20 cellular contexts compared by ENCODE assay signal in genomic region chr5:150394912-150395689, GRCh38. TPM values are rescaled to one million over a fixed set of nuclear protein-coding genes. Genes with fewer than 3 reads are reported as not detected.
A peak's percentile ranks its signal among the peaks of the same experiment; 100 is the strongest.
DNase-seq lines count a peak whose midpoint lies in the region; ATAC-seq and TF ChIP-seq lines count a peak whose summit lies in the region.
"Had no signal": no experiment of that assay in that cellular context is flagged by ENCODE, and none has a peak within 500 bp of the region (broad histone marks: within the 10 kb centered on the region; RNA-seq: fewer than 3 reads in every experiment).

No MANE protein-coding gene starts in this region.

- no peak overlapping the region for H3K9ac ChIP-seq in KMS-11

- peaks cover 20% of the 10 kb centered on the region for H3K4me1 ChIP-seq in KMS-11 (ENCODE audit: low read depth, poor library complexity, severe bottlenecking)
- H3K4me1 ChIP-seq: A549, breast epithelium had no signal

- H3K36me3 Mint-ChIP-seq in activated T-cell treated with anti-CD3 and anti-CD28 coated beads, Interleukin-2, amount 50 U/mL, for 72 hours (ENCODE audit: insufficient read depth in 2 of 2): peaks cover 8 to 20% of the 10 kb centered on the region in 2 donors
- H3K36me3 Mint-ChIP-seq in activated T-cell treated with anti-CD3 and anti-CD28 coated beads, Interleukin-2, amount 50 U/mL, for 4 hours (ENCODE audit: insufficient read depth): peaks cover 38% of the 10 kb centered on the region
- peaks cover 80% of the 10 kb centered on the region for H3K36me3 Mint-ChIP-seq in central memory CD8-positive, alpha-beta T cell (ENCODE audit: insufficient read depth)
- peaks cover 100% of the 10 kb centered on the region for H3K36me3 Mint-ChIP-seq in stimulated activated effector memory CD8-positive, alpha-beta T cell treated with anti-CD3 and anti-CD28 coated beads, Interleukin-12 subunit alpha, Interleukin-12 subunit beta, amount 100 ng/mL, for 72 hours

- H3K79me2 ChIP-seq in KMS-11 (ENCODE audit: insufficient read depth, low read depth): no peaks in the 10 kb centered on the region

- no peaks in the 10 kb centered on the region for H3K36me3 ChIP-seq in KMS-11 (ENCODE audit: insufficient read depth)

- no peak for TF ChIP-seq CTCF in KMS-11 (conservative IDR thresholded peaks at IDR 0.05; ENCODE audit: low read depth, low read length)

- no peaks in the 10 kb centered on the region for H3K27me3 ChIP-seq in KMS-11 (ENCODE audit: insufficient read depth, low read depth)
- H3K27me3 ChIP-seq: breast epithelium had no signal

- H2AFZ ChIP-seq in KMS-11 (ENCODE audit: low read depth): no peak overlapping the region

- H4K20me1 ChIP-seq in KMS-11 (ENCODE audit: insufficient read depth): no peaks in the 10 kb centered on the region

- no peak overlapping the region for H3K4me3 Mint-ChIP-seq in activated T-cell treated with anti-CD3 and anti-CD28 coated beads, Interleukin-2, amount 50 U/mL, for 72 hours
- no peak overlapping the region for H3K4me3 Mint-ChIP-seq in activated T-cell treated with anti-CD3 and anti-CD28 coated beads, Interleukin-2, amount 50 U/mL, for 4 hours
- no peak overlapping the region for H3K4me3 Mint-ChIP-seq in central memory CD8-positive, alpha-beta T cell
- no peak overlapping the region for H3K4me3 Mint-ChIP-seq in stimulated activated effector memory CD8-positive, alpha-beta T cell treated with anti-CD3 and anti-CD28 coated beads, Interleukin-12 subunit alpha, Interleukin-12 subunit beta, amount 100 ng/mL, for 72 hours
- H3K4me3 Mint-ChIP-seq: activated naive CD4-positive, alpha-beta T cell treated with anti-CD3 and anti-CD28 coated beads, Interleukin-2, amount 50 U/mL, for 24 hours; CD14-positive monocyte; memory B cell; naive thymus-derived CD4-positive, alpha-beta T cell had no signal

- DNase-seq in activated T-cell treated with anti-CD3 and anti-CD28 coated beads, Interleukin-2, amount 50 U/mL, for 72 hours: no peak
- DNase-seq in activated T-cell treated with anti-CD3 and anti-CD28 coated beads, Interleukin-2, amount 50 U/mL, for 4 hours: no peak
- DNase-seq in central memory CD8-positive, alpha-beta T cell (ENCODE audit: low spot score in 2 of 2): no peak
- no peak for DNase-seq in stimulated activated effector memory CD8-positive, alpha-beta T cell treated with anti-CD3 and anti-CD28 coated beads, Interleukin-12 subunit alpha, Interleukin-12 subunit beta, amount 100 ng/mL, for 72 hours (ENCODE audit: low spot score in 2 of 2)
- DNase-seq in NCI-H1436 treated with DMSO at 0.1 percent for 48 hours (lab: John Stamatoyannopoulos, UW): no peak
- DNase-seq: Karpas-422; naive thymus-derived CD4-positive, alpha-beta T cell; NCI-H2029; NCI-H345; RPMI8226; stimulated activated CD4-positive, alpha-beta T cell treated with anti-CD3 and anti-CD28 coated beads, Interleukin-1b, Interleukin-23, amount 100 ng/mL, for 48 hours had no signal

- H3K4me3 ChIP-seq in KMS-11 (IDR thresholded peaks at IDR 0.05; ENCODE audit: insufficient read depth, low read depth, low read length): no peak overlapping the region
- H3K4me3 ChIP-seq: A549, breast epithelium had no signal

- peak overlapping the region; percentile 71; the same call in 1 of the 2 replicates for H3K27ac ChIP-seq in KMS-11
- H3K27ac ChIP-seq: A549, breast epithelium, epithelial cell of prostate had no signal

- no peaks in the 10 kb centered on the region for H3K4me1 Mint-ChIP-seq in activated T-cell treated with anti-CD3 and anti-CD28 coated beads, Interleukin-2, amount 50 U/mL, for 72 hours (ENCODE audit: low read depth)
- no peaks in the 10 kb centered on the region for H3K4me1 Mint-ChIP-seq in activated T-cell treated with anti-CD3 and anti-CD28 coated beads, Interleukin-2, amount 50 U/mL, for 4 hours (ENCODE audit: low read depth)
- peaks cover 9% of the 10 kb centered on the region for H3K4me1 Mint-ChIP-seq in central memory CD8-positive, alpha-beta T cell
- H3K4me1 Mint-ChIP-seq in stimulated activated effector memory CD8-positive, alpha-beta T cell treated with anti-CD3 and anti-CD28 coated beads, Interleukin-12 subunit alpha, Interleukin-12 subunit beta, amount 100 ng/mL, for 72 hours: peaks cover 12% of the 10 kb centered on the region
- H3K4me1 Mint-ChIP-seq: activated naive CD4-positive, alpha-beta T cell treated with anti-CD3 and anti-CD28 coated beads, Interleukin-2, amount 50 U/mL, for 24 hours had no signal

- ATAC-seq in activated T-cell treated with anti-CD3 and anti-CD28 coated beads, Interleukin-2, amount 50 U/mL, for 72 hours (replicated peaks in 1 of 2): no peak
- ATAC-seq in activated T-cell treated with anti-CD3 and anti-CD28 coated beads, Interleukin-2, amount 50 U/mL, for 4 hours: no peak
- no peak for ATAC-seq in central memory CD8-positive, alpha-beta T cell (replicated peaks; ENCODE audit: extremely low read depth, poor library complexity, severe bottlenecking)
- no peak for ATAC-seq in stimulated activated effector memory CD8-positive, alpha-beta T cell treated with anti-CD3 and anti-CD28 coated beads, Interleukin-12 subunit alpha, Interleukin-12 subunit beta, amount 100 ng/mL, for 72 hours
- ATAC-seq in HG02759 (IDR thresholded peaks at IDR 0.05; ENCODE audit: unreplicated experiment): no peak
- ATAC-seq in HG03095 (IDR thresholded peaks at IDR 0.05; ENCODE audit: unreplicated experiment): no peak

- H3K9me3 Mint-ChIP-seq in activated T-cell treated with anti-CD3 and anti-CD28 coated beads, Interleukin-2, amount 50 U/mL, for 72 hours: no peaks in the 10 kb centered on the region
- no peaks in the 10 kb centered on the region for H3K9me3 Mint-ChIP-seq in activated T-cell treated with anti-CD3 and anti-CD28 coated beads, Interleukin-2, amount 50 U/mL, for 4 hours
- no peaks in the 10 kb centered on the region for H3K9me3 Mint-ChIP-seq in central memory CD8-positive, alpha-beta T cell
- no peaks in the 10 kb centered on the region for H3K9me3 Mint-ChIP-seq in stimulated activated effector memory CD8-positive, alpha-beta T cell treated with anti-CD3 and anti-CD28 coated beads, Interleukin-12 subunit alpha, Interleukin-12 subunit beta, amount 100 ng/mL, for 72 hours
- H3K9me3 Mint-ChIP-seq: activated naive CD4-positive, alpha-beta T cell treated with anti-CD3 and anti-CD28 coated beads, Interleukin-2, amount 50 U/mL, for 24 hours; CD14-positive monocyte; memory B cell; naive thymus-derived CD4-positive, alpha-beta T cell had no signal

- H3K4me2 ChIP-seq in KMS-11: no peak overlapping the region
- H3K4me2 ChIP-seq: A549 had no signal

- no peaks in the 10 kb centered on the region for H3K27me3 Mint-ChIP-seq in activated T-cell treated with anti-CD3 and anti-CD28 coated beads, Interleukin-2, amount 50 U/mL, for 72 hours (ENCODE audit: low read depth)
- no peaks in the 10 kb centered on the region for H3K27me3 Mint-ChIP-seq in activated T-cell treated with anti-CD3 and anti-CD28 coated beads, Interleukin-2, amount 50 U/mL, for 4 hours (ENCODE audit: low read depth)
- H3K27me3 Mint-ChIP-seq in central memory CD8-positive, alpha-beta T cell: no peaks in the 10 kb centered on the region
- H3K27me3 Mint-ChIP-seq: activated naive CD4-positive, alpha-beta T cell treated with anti-CD3 and anti-CD28 coated beads, Interleukin-2, amount 50 U/mL, for 24 hours; memory B cell; naive thymus-derived CD4-positive, alpha-beta T cell had no signal

- H3K27ac Mint-ChIP-seq in activated T-cell treated with anti-CD3 and anti-CD28 coated beads, Interleukin-2, amount 50 U/mL, for 72 hours: peak overlapping the region; percentile 65
- H3K27ac Mint-ChIP-seq in central memory CD8-positive, alpha-beta T cell (ENCODE audit: low read depth): peak overlapping the region; percentile 83
- H3K27ac Mint-ChIP-seq in stimulated activated effector memory CD8-positive, alpha-beta T cell treated with anti-CD3 and anti-CD28 coated beads, Interleukin-12 subunit alpha, Interleukin-12 subunit beta, amount 100 ng/mL, for 72 hours: peak overlapping the region; percentile 94
- H3K27ac Mint-ChIP-seq: activated naive CD4-positive, alpha-beta T cell treated with anti-CD3 and anti-CD28 coated beads, Interleukin-2, amount 50 U/mL, for 24 hours had no signal

RNA-seq across cellular contexts. Expression of gene CD74, which starts 17.6 kb away (rescaled TPM):
- 100 to 1,000 TPM; 363 to 455 TPM for total RNA-seq in activated T-cell treated with anti-CD3 and anti-CD28 coated beads, Interleukin-2, amount 50 U/mL, for 72 hours
- total RNA-seq in activated T-cell treated with anti-CD3 and anti-CD28 coated beads, Interleukin-2, amount 50 U/mL, for 4 hours: 100 to 1,000 TPM; 230 to 299 (median 241) TPM

RNA-seq across cellular contexts. Expression of gene TCOF1, which starts 37.6 kb away (rescaled TPM):
- total RNA-seq in activated T-cell treated with anti-CD3 and anti-CD28 coated beads, Interleukin-2, amount 50 U/mL, for 72 hours: 10 to 100 TPM; 55.5 to 62.3 TPM
- 100 to 1,000 TPM; 153 to 160 (median 156) TPM for total RNA-seq in activated T-cell treated with anti-CD3 and anti-CD28 coated beads, Interleukin-2, amount 50 U/mL, for 4 hours

RNA-seq across cellular contexts. Expression of gene RPS14, which starts 54.4 kb away (rescaled TPM):
- total RNA-seq in activated T-cell treated with anti-CD3 and anti-CD28 coated beads, Interleukin-2, amount 50 U/mL, for 72 hours: 1,000 to 10,000 TPM; 2,954 to 3,917 TPM
- 1,000 to 10,000 TPM; 2,955 to 3,473 (median 3,075) TPM for total RNA-seq in activated T-cell treated with anti-CD3 and anti-CD28 coated beads, Interleukin-2, amount 50 U/mL, for 4 hours
